ENCODE assay signal across 3 cellular contexts in genomic region chr6:37709250-37709931, GRCh38.
TF ChIP-seq lines count a peak whose summit lies in the region.

No MANE protein-coding gene starts in this region.

TF ChIP-seq in SK-N-SH treated with all-trans-retinoic acid at 6 μM for 48 hours, 23 proteins besides CTCF, POLR2A, EP300 and RAD21 (continues in another document):
- TF ChIP-seq OSR1 (CRISPR knock-in tag; IDR thresholded peaks at IDR 0.05), result no peak
- TF ChIP-seq TSHZ2 (CRISPR knock-in tag; IDR thresholded peaks at IDR 0.05), result no peak
- no peak for TF ChIP-seq BACH2 (CRISPR knock-in tag; IDR thresholded peaks at IDR 0.05; ENCODE audit: borderline replicate concordance)
- TF ChIP-seq CSDC2 (CRISPR knock-in tag; IDR thresholded peaks at IDR 0.05), result no peak
- no peak for TF ChIP-seq SNAI2 (CRISPR knock-in tag; IDR thresholded peaks at IDR 0.05)
- no peak for TF ChIP-seq ZNF565 (CRISPR knock-in tag; conservative IDR thresholded peaks at IDR 0.05; ENCODE audit: low read depth)
- TF ChIP-seq ZNF70 (CRISPR knock-in tag; IDR thresholded peaks at IDR 0.05), result no peak
- no peak for TF ChIP-seq PPARA (CRISPR knock-in tag; IDR thresholded peaks at IDR 0.05; ENCODE audit: borderline replicate concordance)
- no peak for TF ChIP-seq ISL1 (CRISPR knock-in tag; IDR thresholded peaks at IDR 0.05)
- no peak for TF ChIP-seq CSRNP3 (CRISPR knock-in tag; IDR thresholded peaks at IDR 0.05)
- no peak for TF ChIP-seq ESRRG (CRISPR knock-in tag; IDR thresholded peaks at IDR 0.05)
- TF ChIP-seq RARB (CRISPR knock-in tag; IDR thresholded peaks at IDR 0.05), result no peak
- TF ChIP-seq, protein P1, sequence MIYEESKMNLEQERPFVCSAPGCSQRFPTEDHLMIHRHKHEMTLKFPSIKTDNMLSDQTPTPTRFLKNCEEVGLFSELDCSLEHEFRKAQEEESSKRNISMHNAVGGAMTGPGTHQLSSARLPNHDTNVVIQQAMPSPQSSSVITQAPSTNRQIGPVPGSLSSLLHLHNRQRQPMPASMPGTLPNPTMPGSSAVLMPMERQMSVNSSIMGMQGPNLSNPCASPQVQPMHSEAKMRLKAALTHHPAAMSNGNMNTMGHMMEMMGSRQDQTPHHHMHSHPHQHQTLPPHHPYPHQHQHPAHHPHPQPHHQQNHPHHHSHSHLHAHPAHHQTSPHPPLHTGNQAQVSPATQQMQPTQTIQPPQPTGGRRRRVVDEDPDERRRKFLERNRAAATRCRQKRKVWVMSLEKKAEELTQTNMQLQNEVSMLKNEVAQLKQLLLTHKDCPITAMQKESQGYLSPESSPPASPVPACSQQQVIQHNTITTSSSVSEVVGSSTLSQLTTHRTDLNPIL (CRISPR knock-in tag; IDR thresholded peaks at IDR 0.05; ENCODE audit: low read depth), result no peak

TF ChIP-seq in SK-N-SH, 30 proteins besides CTCF, POLR2A, EP300 and RAD21:
- TF ChIP-seq, protein P2, sequence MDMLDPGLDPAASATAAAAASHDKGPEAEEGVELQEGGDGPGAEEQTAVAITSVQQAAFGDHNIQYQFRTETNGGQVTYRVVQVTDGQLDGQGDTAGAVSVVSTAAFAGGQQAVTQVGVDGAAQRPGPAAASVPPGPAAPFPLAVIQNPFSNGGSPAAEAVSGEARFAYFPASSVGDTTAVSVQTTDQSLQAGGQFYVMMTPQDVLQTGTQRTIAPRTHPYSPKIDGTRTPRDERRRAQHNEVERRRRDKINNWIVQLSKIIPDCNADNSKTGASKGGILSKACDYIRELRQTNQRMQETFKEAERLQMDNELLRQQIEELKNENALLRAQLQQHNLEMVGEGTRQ (IDR thresholded peaks at IDR 0.05; ENCODE audit: borderline replicate concordance, low read depth, low read length), result no peak
- TF ChIP-seq TCF12 (IDR thresholded peaks at IDR 0.05) (no peak), TAF1 (IDR thresholded peaks at IDR 0.05; ENCODE audit: borderline replicate concordance, low read depth, low read length) (no peak), SMC3 (IDR thresholded peaks at IDR 0.05; ENCODE audit: low read depth, low read length) (no peak), POLR2AphosphoS5 (IDR thresholded peaks at IDR 0.05; ENCODE audit: low read depth, low read length) (no peak), MEF2A (IDR thresholded peaks at IDR 0.05; ENCODE audit: borderline replicate concordance, low read depth) (no peak), FOXM1 (IDR thresholded peaks at IDR 0.05; ENCODE audit: low read depth) (no peak), FOSL2 (IDR thresholded peaks at IDR 0.05; ENCODE audit: borderline replicate concordance, low read depth) (no peak), ELF1 (IDR thresholded peaks at IDR 0.05) (no peak)
- TF ChIP-seq, protein P3, sequence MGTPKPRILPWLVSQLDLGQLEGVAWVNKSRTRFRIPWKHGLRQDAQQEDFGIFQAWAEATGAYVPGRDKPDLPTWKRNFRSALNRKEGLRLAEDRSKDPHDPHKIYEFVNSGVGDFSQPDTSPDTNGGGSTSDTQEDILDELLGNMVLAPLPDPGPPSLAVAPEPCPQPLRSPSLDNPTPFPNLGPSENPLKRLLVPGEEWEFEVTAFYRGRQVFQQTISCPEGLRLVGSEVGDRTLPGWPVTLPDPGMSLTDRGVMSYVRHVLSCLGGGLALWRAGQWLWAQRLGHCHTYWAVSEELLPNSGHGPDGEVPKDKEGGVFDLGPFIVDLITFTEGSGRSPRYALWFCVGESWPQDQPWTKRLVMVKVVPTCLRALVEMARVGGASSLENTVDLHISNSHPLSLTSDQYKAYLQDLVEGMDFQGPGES (IDR thresholded peaks at IDR 0.05; ENCODE audit: low read depth, low read length), result no peak

TF ChIP-seq in H1, 55 proteins besides CTCF, POLR2A, EP300 and RAD21:
- TF ChIP-seq HDAC6 (IDR thresholded peaks at IDR 0.05; ENCODE audit: low read depth, low read length) (no peak), RFX5 (IDR thresholded peaks at IDR 0.05; ENCODE audit: borderline replicate concordance, low read depth, low read length) (no peak), SP4 (IDR thresholded peaks at IDR 0.05; ENCODE audit: low read length) (no peak), PHF8 (conservative IDR thresholded peaks at IDR 0.05; ENCODE audit: low read depth, low read length) (no peak)
